ENCODE assay signal across 1 cellular context in the genomic region with DNA sequence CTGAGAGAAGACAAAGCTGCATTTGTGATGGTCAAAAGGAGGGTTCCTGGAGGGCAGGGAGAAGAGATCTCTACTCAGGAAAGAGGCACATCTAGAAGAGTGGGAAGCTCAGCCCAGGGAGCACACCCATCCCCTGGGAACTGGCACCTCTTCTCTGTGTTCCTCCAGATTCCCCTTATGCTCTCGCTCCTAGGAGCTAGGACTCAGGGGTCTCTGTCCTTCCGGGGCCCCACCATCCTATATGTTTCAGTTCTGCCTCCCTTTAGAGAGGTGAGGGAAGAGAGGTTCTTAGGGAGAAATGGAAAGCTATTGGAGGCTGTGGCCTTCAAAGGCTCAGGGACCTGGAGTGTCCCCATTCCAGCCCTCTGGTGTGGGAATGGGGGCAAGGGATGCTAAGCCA.
TF ChIP-seq lines count a peak whose summit lies in the region.

No MANE protein-coding gene starts in this region.

TF ChIP-seq in H1, 55 proteins besides CTCF, POLR2A, EP300 and RAD21:
- no peak for TF ChIP-seq RFX5 (IDR thresholded peaks at IDR 0.05; ENCODE audit: borderline replicate concordance, low read depth, low read length)
- TF ChIP-seq KDM1A (IDR thresholded peaks at IDR 0.05; ENCODE audit: borderline replicate concordance, low read length), result no peak
- no peak for TF ChIP-seq SP2 (IDR thresholded peaks at IDR 0.05; ENCODE audit: low read length)
- no peak for TF ChIP-seq MAFK (IDR thresholded peaks at IDR 0.05; ENCODE audit: low read depth, low read length)
- TF ChIP-seq TBP (IDR thresholded peaks at IDR 0.05; ENCODE audit: low read depth, low read length), result no peak
- no peak for TF ChIP-seq HDAC6 (IDR thresholded peaks at IDR 0.05; ENCODE audit: low read depth, low read length)
- TF ChIP-seq EGR1 (IDR thresholded peaks at IDR 0.05; ENCODE audit: borderline replicate concordance, low read depth, low read length), result no peak
- no peak for TF ChIP-seq SP1 (IDR thresholded peaks at IDR 0.05; ENCODE audit: low read depth, low read length)
- TF ChIP-seq CTBP2 (IDR thresholded peaks at IDR 0.05; ENCODE audit: borderline replicate concordance, insufficient read depth, insufficient read length, low read length), result no peak
- TF ChIP-seq POLR2AphosphoS5 (IDR thresholded peaks at IDR 0.05; ENCODE audit: low read depth, low read length), result no peak
- TF ChIP-seq TCF12 (IDR thresholded peaks at IDR 0.05; ENCODE audit: low read depth, low read length), result no peak
- TF ChIP-seq, protein P1, sequence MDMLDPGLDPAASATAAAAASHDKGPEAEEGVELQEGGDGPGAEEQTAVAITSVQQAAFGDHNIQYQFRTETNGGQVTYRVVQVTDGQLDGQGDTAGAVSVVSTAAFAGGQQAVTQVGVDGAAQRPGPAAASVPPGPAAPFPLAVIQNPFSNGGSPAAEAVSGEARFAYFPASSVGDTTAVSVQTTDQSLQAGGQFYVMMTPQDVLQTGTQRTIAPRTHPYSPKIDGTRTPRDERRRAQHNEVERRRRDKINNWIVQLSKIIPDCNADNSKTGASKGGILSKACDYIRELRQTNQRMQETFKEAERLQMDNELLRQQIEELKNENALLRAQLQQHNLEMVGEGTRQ (IDR thresholded peaks at IDR 0.05; ENCODE audit: low read length), result no peak
- TF ChIP-seq CHD1 (IDR thresholded peaks at IDR 0.05; ENCODE audit: low read depth, low read length), result no peak
- no peak for TF ChIP-seq SAP30 (IDR thresholded peaks at IDR 0.05; ENCODE audit: insufficient read depth, insufficient replicate concordance, low read length)
- TF ChIP-seq RNF2 (IDR thresholded peaks at IDR 0.05; ENCODE audit: borderline replicate concordance, low read depth, low read length, missing control alignments, poor library complexity, severe bottlenecking), result no peak
- TF ChIP-seq FOSL1 (IDR thresholded peaks at IDR 0.05; ENCODE audit: insufficient read depth, low read depth, low read length), result no peak
- TF ChIP-seq CHD2 (IDR thresholded peaks at IDR 0.05; ENCODE audit: low read length), result no peak
- TF ChIP-seq CEBPB (IDR thresholded peaks at IDR 0.05; ENCODE audit: low read depth, low read length), result no peak
- TF ChIP-seq ZNF274 (IDR thresholded peaks at IDR 0.05; ENCODE audit: borderline replicate concordance, extremely low read depth, low read length), result no peak
